In genomic region chr17:11495616-11496015, GRCh38 we compare ENCODE assay signal across 37 cellular contexts.
"Had no signal": no experiment of that assay in that cellular context is flagged by ENCODE, and none has a peak within 500 bp of the region (broad histone marks: within the 10 kb centered on the region; RNA-seq: fewer than 3 reads in every experiment).

No MANE protein-coding gene starts in this region.

- H3K36me3 Mint-ChIP-seq: activated CD4-positive, alpha-beta memory T cell treated with anti-CD3 and anti-CD28 coated beads for 36 hours; activated naive CD8-positive, alpha-beta T cell treated with anti-CD3 and anti-CD28 coated beads for 36 hours had no signal

- H3K27me3 Mint-ChIP-seq: activated B cell treated with CpG ODN at 0.5 μM for 24 hours; activated CD4-positive, alpha-beta memory T cell treated with anti-CD3 and anti-CD28 coated beads for 36 hours; activated naive CD8-positive, alpha-beta T cell treated with anti-CD3 and anti-CD28 coated beads for 36 hours; central memory CD8-positive, alpha-beta T cell had no signal

- DNase-seq: activated B cell treated with CpG ODN at 0.5 μM for 24 hours; activated CD4-positive, alpha-beta memory T cell treated with anti-CD3 and anti-CD28 coated beads for 36 hours; activated CD4-positive, alpha-beta T cell treated with anti-CD3 and anti-CD28 coated beads for 4 hours; activated CD4-positive, alpha-beta T cell treated with anti-CD3 and anti-CD28 coated beads, Interleukin-2, amount 50 U/mL, for 1 hour; activated CD4-positive, CD25-positive, alpha-beta regulatory T cell treated with anti-CD3 and anti-CD28 coated beads, Interleukin-2, amount 50 U/mL, for 72 hours; activated CD8-positive, alpha-beta memory T cell treated with anti-CD3 and anti-CD28 coated beads, Interleukin-2, amount 50 U/mL, for 4 hours; activated gamma-delta T cell treated with Interleukin-2 at 50 U/mL for 16 hours; activated naive CD4-positive, alpha-beta T cell treated with anti-CD3 and anti-CD28 coated beads for 36 hours; activated naive CD8-positive, alpha-beta T cell treated with anti-CD3 and anti-CD28 coated beads for 36 hours; activated T-cell treated with anti-CD3 and anti-CD28 coated beads for 4 hours; activated T-cell treated with anti-CD3 and anti-CD28 coated beads, Interleukin-2, amount 50 U/mL, for 4 hours; amniotic stem cell; aorta; brain microvascular endothelial cell; Kasumi-1; KG1; MG63; NCI-H1048; NCI-H1105 treated with DMSO at 0.1 percent for 48 hours; NCI-H1436 treated with DMSO at 0.1 percent for 48 hours; NCI-H1694 treated with DMSO at 0.1 percent for 48 hours; NCI-H2029; NCI-H446; NCI-H510A treated with DMSO at 0.1 percent for 48 hours; NCI-H69; NK-92 treated with Interleukin-12 subunit alpha and Interleukin-12 subunit beta, amount 100 ng/mL, for 24 hours; PC-3; Peyer's patch; RPMI8226; SIG-M5; SW 1271; T-helper 1 cell; T-helper 2 cell; T-helper 9 cell had no signal

- H3K4me1 ChIP-seq: Peyer's patch had no signal

- H3K9me3 ChIP-seq: MG63, Peyer's patch had no signal

- H3K9me3 Mint-ChIP-seq: activated B cell treated with CpG ODN at 0.5 μM for 24 hours; activated naive CD8-positive, alpha-beta T cell treated with anti-CD3 and anti-CD28 coated beads for 36 hours had no signal

- H3K27ac ChIP-seq: brain microvascular endothelial cell, Peyer's patch, VCaP had no signal

- H3K4me1 Mint-ChIP-seq: activated B cell treated with CpG ODN at 0.5 μM for 24 hours; activated naive CD8-positive, alpha-beta T cell treated with anti-CD3 and anti-CD28 coated beads for 36 hours; central memory CD8-positive, alpha-beta T cell had no signal

- ATAC-seq: activated T-cell treated with anti-CD3 and anti-CD28 coated beads, Interleukin-2, amount 50 U/mL, for 4 hours; PC-3 had no signal

- H3K4me3 ChIP-seq: MG63, Peyer's patch had no signal

- H3K27ac Mint-ChIP-seq: activated B cell treated with CpG ODN at 0.5 μM for 24 hours; activated CD4-positive, alpha-beta memory T cell treated with anti-CD3 and anti-CD28 coated beads for 36 hours; activated naive CD4-positive, alpha-beta T cell treated with anti-CD3 and anti-CD28 coated beads for 36 hours; activated naive CD8-positive, alpha-beta T cell treated with anti-CD3 and anti-CD28 coated beads for 36 hours; activated T-helper 1 cell treated with anti-CD3 and anti-CD28 coated beads, Interleukin-12 subunit alpha, Interleukin-12 subunit beta, Interleukin-2, Interleukin-4 antibody, amounts not matched to agents 30 ng/mL and 10 ng/mL and 1 ng/mL, durations not matched to agents 14 hours and 24 hours and 36 hours had no signal

- H3K4me3 Mint-ChIP-seq: activated B cell treated with CpG ODN at 0.5 μM for 24 hours; activated CD4-positive, alpha-beta memory T cell treated with anti-CD3 and anti-CD28 coated beads for 36 hours; activated naive CD4-positive, alpha-beta T cell treated with anti-CD3 and anti-CD28 coated beads for 36 hours; activated naive CD8-positive, alpha-beta T cell treated with anti-CD3 and anti-CD28 coated beads for 36 hours; activated T-cell treated with anti-CD3 and anti-CD28 coated beads, Interleukin-2, amount 50 U/mL, for 4 hours; activated T-helper 1 cell treated with anti-CD3 and anti-CD28 coated beads, Interleukin-12 subunit alpha, Interleukin-12 subunit beta, Interleukin-2, Interleukin-4 antibody, amounts not matched to agents 30 ng/mL and 10 ng/mL and 1 ng/mL, durations not matched to agents 14 hours and 24 hours and 36 hours; central memory CD8-positive, alpha-beta T cell had no signal

- H3K27me3 ChIP-seq: brain microvascular endothelial cell, Peyer's patch had no signal

- H3K36me3 ChIP-seq: brain microvascular endothelial cell, MG63, Peyer's patch had no signal
